8 cellular contexts compared by ENCODE assay signal in genomic region chr7:39589323-39590111, GRCh38. TPM values are rescaled to one million over a fixed set of nuclear protein-coding genes. Genes with fewer than 3 reads are reported as not detected.
DNase-seq lines count a peak whose midpoint lies in the region; ATAC-seq and TF ChIP-seq lines count a peak whose summit lies in the region.

No MANE protein-coding gene starts in this region.

- H3F3A ChIP-seq in smooth muscle cell (ENCODE audit: low read depth): peaks cover 9% of the 10 kb centered on the region

- DNase-seq in NCI-H1105 treated with DMSO at 0.1 percent for 48 hours (lab: John Stamatoyannopoulos, UW) (peak; percentile 20), NCI-H1105 (lab: John Stamatoyannopoulos, UW) (no peak), NCI-H2107 treated with DMSO at 0.1 percent for 48 hours (lab: John Stamatoyannopoulos, UW; ENCODE audit: unreplicated experiment) (peak; percentile 67), fibroblast of the aortic adventitia (ENCODE audit: low read depth) (peak; percentile 87), smooth muscle cell (lab: John Stamatoyannopoulos, UW; ENCODE audit: unreplicated experiment) (no peak), NCI-H2029 treated with DMSO at 0.1 percent for 48 hours (lab: John Stamatoyannopoulos, UW) (no peak)
- DNase-seq in activated CD8-positive, alpha-beta memory T cell treated with anti-CD3 and anti-CD28 coated beads for 48 hours (ENCODE audit: low read depth in 2 of 3, low spot score in 2 of 3): peak in 2 of 3 experiments; percentile 23 to 55

- H2AFZ ChIP-seq in smooth muscle cell (ENCODE audit: low read depth): no peak overlapping the region

- TF ChIP-seq CTCF in fibroblast of the aortic adventitia (IDR thresholded peaks at IDR 0.05; ENCODE audit: insufficient read depth, low read length): no peak
- no peak for TF ChIP-seq CTCF in smooth muscle cell (IDR thresholded peaks at IDR 0.05; ENCODE audit: borderline replicate concordance, insufficient read depth, poor library complexity, severe bottlenecking)

- peak overlapping the region; percentile 76 for H3K4me2 ChIP-seq in smooth muscle cell

- no peaks in the 10 kb centered on the region for H3K36me3 ChIP-seq in smooth muscle cell (ENCODE audit: low read depth)

- H3K27me3 ChIP-seq in smooth muscle cell (ENCODE audit: low read depth): no peaks in the 10 kb centered on the region

- H3K4me3 ChIP-seq in fibroblast of the aortic adventitia (ENCODE audit: low read depth, low read length): no peak overlapping the region
- H3K4me3 ChIP-seq in smooth muscle cell: no peak overlapping the region

- peak overlapping the region; percentile 85 for H3K27ac ChIP-seq in smooth muscle cell (ENCODE audit: low read depth)

- ATAC-seq in HG02798 (IDR thresholded peaks at IDR 0.05; ENCODE audit: poor library complexity, unreplicated experiment): peak; percentile 89

- no peaks in the 10 kb centered on the region for H4K20me1 ChIP-seq in smooth muscle cell (ENCODE audit: low read depth)

- H3K4me1 ChIP-seq in smooth muscle cell (ENCODE audit: low read depth): peaks cover 16% of the 10 kb centered on the region

- WGBS in smooth muscle cell (ENCODE audit: low lambda C conversion rate): 14% methylated on average over 7 of the region's 7 CpGs

- no peaks in the 10 kb centered on the region for H3K9me3 ChIP-seq in smooth muscle cell (replicated peaks; ENCODE audit: low read depth)

- no peaks in the 10 kb centered on the region for H3K79me2 ChIP-seq in smooth muscle cell (ENCODE audit: low read depth)

- H3K9ac ChIP-seq in smooth muscle cell (ENCODE audit: low read depth): peak overlapping the region; percentile 10

RNA-seq across cellular contexts. Expression of gene YAE1, which starts 23.3 kb away (rescaled TPM):
- total RNA-seq in fibroblast of the aortic adventitia (ENCODE audit: low replicate concordance): 41.9 and 95.8 TPM in 2 replicates
- total RNA-seq in smooth muscle cell: 19.6 and 28.3 TPM in 2 replicates
- polyA plus RNA-seq in smooth muscle cell: 29.1 and 32.5 TPM in 2 replicates

RNA-seq across cellular contexts. Expression of gene RALA, which starts 33.9 kb away (rescaled TPM):
- 42.7 and 61.5 TPM in 2 replicates for total RNA-seq in fibroblast of the aortic adventitia (ENCODE audit: low replicate concordance)
- 19.5 TPM in 2 replicates for total RNA-seq in smooth muscle cell
- 42.8 and 59.8 TPM in 2 replicates for polyA plus RNA-seq in smooth muscle cell

Comparison
In these comparisons a context has a peak if more than half of its experiments do, and no peak if none do; other contexts are left out.
1. DNase-seq: peak in NCI-H1105 treated with DMSO at 0.1 percent for 48 hours (single experiment), NCI-H2107 treated with DMSO at 0.1 percent for 48 hours (single experiment), activated CD8-positive, alpha-beta memory T cell treated with anti-CD3 and anti-CD28 coated beads for 48 hours (2 of 3) and fibroblast of the aortic adventitia (single experiment); none in NCI-H1105 (single experiment), smooth muscle cell (single experiment) and NCI-H2029 treated with DMSO at 0.1 percent for 48 hours (single experiment).